In the genomic region with DNA sequence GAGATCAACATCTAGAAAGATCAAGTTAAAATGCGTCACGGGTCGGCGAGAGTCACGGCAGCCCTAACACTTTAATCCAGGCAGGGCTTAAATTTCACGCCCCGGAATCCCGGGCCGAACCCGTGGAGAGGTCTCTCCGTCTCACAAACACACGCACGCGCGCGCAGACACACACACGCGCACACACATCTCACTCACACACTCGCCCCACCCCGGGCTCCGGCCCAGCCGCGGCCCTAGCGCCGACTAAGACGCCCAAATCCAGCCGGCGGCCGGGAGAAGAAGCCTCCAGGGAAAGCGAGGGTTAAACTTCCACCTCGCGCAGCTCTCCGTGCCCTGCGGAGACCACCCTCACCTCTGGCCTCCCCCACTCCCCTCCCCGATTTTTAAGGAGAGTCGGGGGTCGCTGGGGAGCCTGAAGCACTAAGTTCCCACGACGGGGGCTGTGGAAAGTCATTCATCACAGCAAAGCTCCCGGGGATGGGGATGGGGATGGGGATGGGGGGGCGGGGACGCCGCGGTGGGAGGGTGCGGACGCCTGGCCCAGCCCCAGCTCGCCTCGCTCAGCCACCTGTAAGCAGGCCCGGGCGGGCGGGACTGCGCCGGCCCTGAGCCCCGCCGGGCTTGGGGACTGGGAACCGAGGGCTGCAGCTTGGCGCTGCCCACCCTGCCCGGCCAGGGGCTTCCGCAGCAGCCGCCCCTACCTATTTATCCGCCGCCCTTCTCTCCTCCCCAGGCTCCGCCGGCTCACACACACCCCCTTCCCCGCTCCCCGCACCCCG, we compare ENCODE assay signal across 8 cellular contexts. TPM values are rescaled to one million over a fixed set of nuclear protein-coding genes. Genes with fewer than 3 reads are reported as not detected.
DNase-seq lines count a peak whose midpoint lies in the region; ATAC-seq lines count a peak whose summit lies in the region.

No MANE protein-coding gene starts in this region.

- H3K9me3 ChIP-seq in endocrine pancreas (ENCODE audit: control insufficient read depth, low read length), result no peaks in the 10 kb centered on the region

- H3K56ac ChIP-seq in mesendoderm (ENCODE audit: low read length), result peak overlapping the region; percentile 85

- no peak overlapping the region for H2BK120ac ChIP-seq in mesendoderm (ENCODE audit: low read depth, low read length)

- H4K8ac ChIP-seq in mesendoderm (ENCODE audit: low read depth, low read length), result no peak overlapping the region

- no peak overlapping the region for H4K5ac ChIP-seq in mesendoderm (ENCODE audit: low read length)

- H3K9me3 Mint-ChIP-seq in T-helper 1 cell treated with Interleukin-12 subunit alpha and Interleukin-12 subunit beta and Interleukin-4 antibody, amounts not matched to agents 30 μg/mL and 1 μg/mL, for 36 hours, result no peaks in the 10 kb centered on the region

- no peaks in the 10 kb centered on the region for H3K36me3 Mint-ChIP-seq in T-helper 1 cell treated with Interleukin-12 subunit alpha and Interleukin-12 subunit beta and Interleukin-4 antibody, amounts not matched to agents 30 μg/mL and 1 μg/mL, for 36 hours (ENCODE audit: low read depth)

- H2BK5ac ChIP-seq in mesendoderm (ENCODE audit: low read length), result no peak overlapping the region

- WGBS in mesendoderm (ENCODE audit: extremely low coverage, insufficient coverage, low lambda C conversion rate), result no CpG with 5 or more reads among the region's 67 CpGs

- ATAC-seq in HG02798 (IDR thresholded peaks at IDR 0.05; ENCODE audit: poor library complexity, unreplicated experiment) (no peak), GM21381 (IDR thresholded peaks at IDR 0.05; ENCODE audit: unreplicated experiment) (no peak)

- DNase-seq in T-helper 1 cell (no peak), T1000 (lab: John Stamatoyannopoulos, UW) (peak; percentile 36), mesendoderm (peak; percentile 51)

- no peak overlapping the region for H3K27ac ChIP-seq in mesendoderm (ENCODE audit: low read depth, low read length)
- H3K27ac ChIP-seq in temporal lobe (ENCODE audit: low read depth, low read length), result peak overlapping the region; percentile 92

- H3K9ac ChIP-seq in endocrine pancreas (ENCODE audit: control insufficient read depth, insufficient read depth, low read length) (peak overlapping the region; percentile 76), mesendoderm (ENCODE audit: low read length) (peak overlapping the region; percentile 36)

- H3K4me2 ChIP-seq in mesendoderm (ENCODE audit: low read length), result peak overlapping the region; percentile 64

- H2BK15ac ChIP-seq in mesendoderm (replicated peaks; ENCODE audit: low read depth), result no peak overlapping the region

- H3K36me3 ChIP-seq in endocrine pancreas (ENCODE audit: control insufficient read depth, insufficient read depth, low read length) (no peaks in the 10 kb centered on the region), mesendoderm (ENCODE audit: control insufficient read depth, insufficient read depth, low read length) (no peaks in the 10 kb centered on the region)

- peak overlapping the region; percentile 85 for H3K18ac ChIP-seq in mesendoderm (ENCODE audit: low read length)

- H3K27me3 Mint-ChIP-seq in T-helper 1 cell treated with Interleukin-12 subunit alpha and Interleukin-12 subunit beta and Interleukin-4 antibody, amounts not matched to agents 30 μg/mL and 1 μg/mL, for 36 hours (ENCODE audit: low read depth), result peaks cover 34% of the 10 kb centered on the region

- peak overlapping the region; percentile 81 for H3K4me3 Mint-ChIP-seq in T-helper 1 cell treated with Interleukin-12 subunit alpha and Interleukin-12 subunit beta and Interleukin-4 antibody, amounts not matched to agents 30 μg/mL and 1 μg/mL, for 36 hours

- H3K27me3 ChIP-seq in endocrine pancreas (ENCODE audit: control insufficient read depth, insufficient read depth, low read length) (no peaks in the 10 kb centered on the region), mesendoderm (ENCODE audit: insufficient read depth, low read length, poor library complexity) (peaks cover 26% of the 10 kb centered on the region)

- H3K4me1 Mint-ChIP-seq in T-helper 1 cell treated with Interleukin-12 subunit alpha and Interleukin-12 subunit beta and Interleukin-4 antibody, amounts not matched to agents 30 μg/mL and 1 μg/mL, for 36 hours (ENCODE audit: low read depth), result no peaks in the 10 kb centered on the region

- H2AK5ac ChIP-seq in mesendoderm (ENCODE audit: low read length), result no peak overlapping the region

- H3K4ac ChIP-seq in mesendoderm (ENCODE audit: low read depth, low read length), result no peak overlapping the region

- no peak overlapping the region for H3K23ac ChIP-seq in mesendoderm (ENCODE audit: low read length)

- H3K4me1 ChIP-seq in endocrine pancreas (ENCODE audit: control insufficient read depth, insufficient read depth, low read length) (no peaks in the 10 kb centered on the region), mesendoderm (ENCODE audit: control insufficient read depth, low read depth, low read length) (no peaks in the 10 kb centered on the region)

- H3K4me3 ChIP-seq in endocrine pancreas (ENCODE audit: control insufficient read depth, insufficient read depth, low read length), result no peak overlapping the region
- H3K4me3 ChIP-seq in mesendoderm (ENCODE audit: low read length), result no peak overlapping the region

- H3K79me1 ChIP-seq in mesendoderm (ENCODE audit: low read length), result no peaks in the 10 kb centered on the region

- H3K79me2 ChIP-seq in mesendoderm (ENCODE audit: control insufficient read depth, insufficient read depth, low read length), result peaks cover 6% of the 10 kb centered on the region

- H3K27ac Mint-ChIP-seq in T-helper 1 cell treated with Interleukin-12 subunit alpha and Interleukin-12 subunit beta and Interleukin-4 antibody, amounts not matched to agents 30 μg/mL and 1 μg/mL, for 36 hours, result peak overlapping the region; percentile 26

RNA-seq across cellular contexts. Expression of gene PDGFA, which starts 1.6 kb away (rescaled TPM):
- polyA plus RNA-seq in mesendoderm (2013, experiment 1 of 2), result 11.3 TPM
- polyA plus RNA-seq in mesendoderm (2013, experiment 2 of 2), result 11.5 TPM
- total RNA-seq in temporal lobe, result 19.7 TPM

Comparison
In these comparisons a context has a peak if more than half of its experiments do, and no peak if none do; other contexts are left out.
1. DNase-seq: peak in T1000 (single experiment) and mesendoderm (single experiment); none in T-helper 1 cell (0 of 5).